Comparison of ENCODE assay signal across 18 cellular contexts in the genomic region with DNA sequence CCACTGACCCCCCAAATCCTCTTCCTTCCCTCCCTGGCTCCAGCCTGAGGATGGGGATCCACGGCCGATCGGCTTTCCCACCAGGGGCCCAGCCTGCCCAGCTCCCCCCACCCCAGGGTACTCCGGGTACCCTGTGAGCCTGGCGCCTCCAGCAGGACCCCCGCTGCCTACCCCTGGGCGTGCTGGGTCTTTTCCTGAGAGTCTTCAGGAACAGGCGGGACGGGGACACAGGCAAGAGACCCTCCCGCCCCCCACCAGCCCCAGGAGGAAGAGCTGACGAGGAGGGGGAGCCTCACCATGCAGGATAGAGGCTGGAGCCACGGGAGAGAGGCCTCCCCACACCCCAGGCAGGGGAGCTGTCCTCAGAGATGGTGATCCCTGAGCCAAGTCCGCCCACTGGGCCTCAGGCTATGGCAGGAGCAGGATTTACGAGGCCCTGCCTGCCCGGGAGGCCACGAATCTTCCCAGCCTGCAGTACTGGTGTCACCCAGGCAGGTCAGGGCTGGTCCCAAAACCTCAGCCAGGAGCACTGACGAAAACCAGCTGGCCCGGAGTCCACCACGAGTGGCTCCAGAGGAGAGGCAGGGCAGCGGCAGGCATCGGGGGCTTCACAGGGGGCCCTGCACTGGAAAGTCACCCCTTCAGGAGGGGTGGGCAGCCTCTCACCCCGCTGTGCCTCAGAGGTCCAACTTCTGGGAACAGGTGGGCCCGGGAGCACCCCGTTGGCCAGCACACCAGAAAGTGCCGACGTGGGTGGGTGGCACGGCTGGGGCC. TPM values are rescaled to one million over a fixed set of nuclear protein-coding genes. Genes with fewer than 3 reads are reported as not detected.
A peak's percentile ranks its signal among the peaks of the same experiment; 100 is the strongest.
DNase-seq lines count a peak whose midpoint lies in the region; TF ChIP-seq lines count a peak whose summit lies in the region.
"Had no signal": no experiment of that assay in that cellular context is flagged by ENCODE, and none has a peak within 500 bp of the region (broad histone marks: within the 10 kb centered on the region; RNA-seq: fewer than 3 reads in every experiment).

No MANE protein-coding gene starts in this region.

- H3K4me1 Mint-ChIP-seq in HFFc6 (ENCODE audit: low read depth) = peaks cover under 1% of the 10 kb centered on the region
- H3K4me1 Mint-ChIP-seq: stimulated activated effector memory CD8-positive, alpha-beta T cell treated with anti-CD3 and anti-CD28 coated beads, Interleukin-12 subunit alpha, Interleukin-12 subunit beta, amount 100 ng/mL, for 72 hours had no signal

- TF ChIP-seq CTCF in HFFc6 (IDR thresholded peaks at IDR 0.05) = no peak
- no peak for TF ChIP-seq CTCF in WERI-Rb-1 (IDR thresholded peaks at IDR 0.05; ENCODE audit: low read depth, low read length)

- no peaks in the 10 kb centered on the region for H3K9me3 ChIP-seq in WERI-Rb-1 (ENCODE audit: severe bottlenecking)
- H3K9me3 ChIP-seq in effector memory CD4-positive, alpha-beta T cell (ENCODE audit: control insufficient read depth, low read length) = no peaks in the 10 kb centered on the region
- H3K9me3 ChIP-seq: heart right ventricle had no signal

- no peaks in the 10 kb centered on the region for H3K27me3 ChIP-seq in WERI-Rb-1 (ENCODE audit: insufficient read depth, low read depth, severe bottlenecking)
- no peaks in the 10 kb centered on the region for H3K27me3 ChIP-seq in effector memory CD4-positive, alpha-beta T cell (replicated peaks; ENCODE audit: control insufficient read depth, insufficient read depth, low read length, poor library complexity, severe bottlenecking)
- H3K27me3 ChIP-seq: tibial nerve had no signal

- no peaks in the 10 kb centered on the region for H3K9me3 Mint-ChIP-seq in HFFc6
- H3K9me3 Mint-ChIP-seq: stimulated activated effector memory CD8-positive, alpha-beta T cell treated with anti-CD3 and anti-CD28 coated beads, Interleukin-12 subunit alpha, Interleukin-12 subunit beta, amount 100 ng/mL, for 72 hours had no signal

- no peaks in the 10 kb centered on the region for H3K36me3 Mint-ChIP-seq in HFFc6 (ENCODE audit: low read depth)
- H3K36me3 Mint-ChIP-seq: stimulated activated effector memory CD8-positive, alpha-beta T cell treated with anti-CD3 and anti-CD28 coated beads, Interleukin-12 subunit alpha, Interleukin-12 subunit beta, amount 100 ng/mL, for 72 hours had no signal

- H3K27me3 Mint-ChIP-seq in HFFc6 (ENCODE audit: insufficient read depth) = peaks cover 6% of the 10 kb centered on the region

- no peaks in the 10 kb centered on the region for H3K36me3 ChIP-seq in WERI-Rb-1
- H3K36me3 ChIP-seq in effector memory CD4-positive, alpha-beta T cell (ENCODE audit: control insufficient read depth, insufficient read depth, low read length) = no peaks in the 10 kb centered on the region
- H3K36me3 ChIP-seq: heart right ventricle, tibial nerve had no signal

- H3K27ac Mint-ChIP-seq in HFFc6 = no peak overlapping the region; the same call in 1 of the 2 replicates
- H3K27ac Mint-ChIP-seq: stimulated activated effector memory CD8-positive, alpha-beta T cell treated with anti-CD3 and anti-CD28 coated beads, Interleukin-12 subunit alpha, Interleukin-12 subunit beta, amount 100 ng/mL, for 72 hours had no signal

- H3K27ac ChIP-seq in WERI-Rb-1 = no peak overlapping the region
- no peak overlapping the region for H3K27ac ChIP-seq in effector memory CD4-positive, alpha-beta T cell (ENCODE audit: insufficient read depth, low read length, poor library complexity, severe bottlenecking)
- H3K27ac ChIP-seq: heart right ventricle, tibial nerve had no signal

- DNase-seq in AG08395 (ENCODE audit: low spot score) = peak; percentile 72
- DNase-seq in HFFc6 = peak; percentile 67
- peak; percentile 49 for DNase-seq in WERI-Rb-1
- DNase-seq in islet precursor cell = peak; percentile 89
- DNase-seq in cerebellar cortex (ENCODE audit: low spot score) = no peak
- no peak for DNase-seq in effector memory CD4-positive, alpha-beta T cell
- DNase-seq in AG08396 (ENCODE audit: low spot score) = no peak
- no peak for DNase-seq in medulla oblongata (ENCODE audit: extremely low spot score)
- DNase-seq: activated CD4-positive, CD25-positive, alpha-beta regulatory T cell; activated effector memory CD4-positive, alpha-beta T cell treated with anti-CD3 and anti-CD28 coated beads, Interleukin-2, amount 50 U/mL, for 16 hours; Calu3; heart right ventricle; midbrain; NCI-H187 treated with DMSO at 0.1 percent for 48 hours; NCI-H524 treated with DMSO at 0.1 percent for 48 hours; nucleus accumbens had no signal

- H3K4me3 ChIP-seq in WERI-Rb-1 (ENCODE audit: low read depth, low read length) = no peak overlapping the region
- no peak overlapping the region for H3K4me3 ChIP-seq in effector memory CD4-positive, alpha-beta T cell (ENCODE audit: insufficient read depth, low read depth, low read length, poor library complexity, severe bottlenecking)
- H3K4me3 ChIP-seq: heart right ventricle, tibial nerve had no signal

- no peaks in the 10 kb centered on the region for H3K4me1 ChIP-seq in effector memory CD4-positive, alpha-beta T cell (ENCODE audit: control insufficient read depth, insufficient read depth, low read length, poor library complexity, severe bottlenecking)

- H3K4me3 Mint-ChIP-seq in HFFc6 = no peak overlapping the region
- H3K4me3 Mint-ChIP-seq: stimulated activated effector memory CD8-positive, alpha-beta T cell treated with anti-CD3 and anti-CD28 coated beads, Interleukin-12 subunit alpha, Interleukin-12 subunit beta, amount 100 ng/mL, for 72 hours had no signal

RNA-seq across cellular contexts. Expression of a gene that starts 58.0 kb away (rescaled TPM):
- total RNA-seq in HFFc6 (2021; fragmentation: NEBNext Ultra II Directional; extraction: Animal tissue kit (Norgen Biotek cat#: 25700)) = 10 to 100 TPM; 20.3 to 39.2 (median 23.0) TPM

Comparison
In these comparisons a context has a peak if more than half of its experiments do, and no peak if none do; other contexts are left out.
1. DNase-seq: peak in AG08395 (single experiment), HFFc6 (single experiment), WERI-Rb-1 (single experiment) and islet precursor cell (single experiment); none in cerebellar cortex (single experiment), effector memory CD4-positive, alpha-beta T cell (0 of 3), AG08396 (single experiment) and medulla oblongata (single experiment).